ENCODE assay signal across 1 cellular context in the genomic region with DNA sequence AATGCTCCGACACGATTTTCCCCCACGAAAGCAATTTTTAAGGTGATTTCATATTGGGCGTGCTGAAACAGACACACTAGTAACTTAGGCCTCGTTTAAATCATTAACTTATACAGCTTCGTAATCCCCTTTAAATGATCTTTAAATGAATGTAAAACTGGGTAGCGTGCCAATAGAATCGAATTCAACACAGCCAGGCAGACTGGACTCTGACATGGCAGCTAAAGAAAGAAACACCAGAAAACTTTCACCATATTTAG.
TF ChIP-seq lines count a peak whose summit lies in the region.

No MANE protein-coding gene starts in this region.

TF ChIP-seq in H1, 55 proteins besides CTCF, POLR2A, EP300 and RAD21 (continued from another document):
- no peak for TF ChIP-seq CHD2 (IDR thresholded peaks at IDR 0.05; ENCODE audit: low read length)
- TF ChIP-seq SIRT6 (IDR thresholded peaks at IDR 0.05; ENCODE audit: low read length): no peak
- TF ChIP-seq, protein P1, sequence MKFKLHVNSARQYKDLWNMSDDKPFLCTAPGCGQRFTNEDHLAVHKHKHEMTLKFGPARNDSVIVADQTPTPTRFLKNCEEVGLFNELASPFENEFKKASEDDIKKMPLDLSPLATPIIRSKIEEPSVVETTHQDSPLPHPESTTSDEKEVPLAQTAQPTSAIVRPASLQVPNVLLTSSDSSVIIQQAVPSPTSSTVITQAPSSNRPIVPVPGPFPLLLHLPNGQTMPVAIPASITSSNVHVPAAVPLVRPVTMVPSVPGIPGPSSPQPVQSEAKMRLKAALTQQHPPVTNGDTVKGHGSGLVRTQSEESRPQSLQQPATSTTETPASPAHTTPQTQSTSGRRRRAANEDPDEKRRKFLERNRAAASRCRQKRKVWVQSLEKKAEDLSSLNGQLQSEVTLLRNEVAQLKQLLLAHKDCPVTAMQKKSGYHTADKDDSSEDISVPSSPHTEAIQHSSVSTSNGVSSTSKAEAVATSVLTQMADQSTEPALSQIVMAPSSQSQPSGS (IDR thresholded peaks at IDR 0.05; ENCODE audit: low read length): no peak
- no peak for TF ChIP-seq CBX5 (IDR thresholded peaks at IDR 0.05; ENCODE audit: low read depth, low read length)
